9 cellular contexts compared by ENCODE assay signal in the genomic region with DNA sequence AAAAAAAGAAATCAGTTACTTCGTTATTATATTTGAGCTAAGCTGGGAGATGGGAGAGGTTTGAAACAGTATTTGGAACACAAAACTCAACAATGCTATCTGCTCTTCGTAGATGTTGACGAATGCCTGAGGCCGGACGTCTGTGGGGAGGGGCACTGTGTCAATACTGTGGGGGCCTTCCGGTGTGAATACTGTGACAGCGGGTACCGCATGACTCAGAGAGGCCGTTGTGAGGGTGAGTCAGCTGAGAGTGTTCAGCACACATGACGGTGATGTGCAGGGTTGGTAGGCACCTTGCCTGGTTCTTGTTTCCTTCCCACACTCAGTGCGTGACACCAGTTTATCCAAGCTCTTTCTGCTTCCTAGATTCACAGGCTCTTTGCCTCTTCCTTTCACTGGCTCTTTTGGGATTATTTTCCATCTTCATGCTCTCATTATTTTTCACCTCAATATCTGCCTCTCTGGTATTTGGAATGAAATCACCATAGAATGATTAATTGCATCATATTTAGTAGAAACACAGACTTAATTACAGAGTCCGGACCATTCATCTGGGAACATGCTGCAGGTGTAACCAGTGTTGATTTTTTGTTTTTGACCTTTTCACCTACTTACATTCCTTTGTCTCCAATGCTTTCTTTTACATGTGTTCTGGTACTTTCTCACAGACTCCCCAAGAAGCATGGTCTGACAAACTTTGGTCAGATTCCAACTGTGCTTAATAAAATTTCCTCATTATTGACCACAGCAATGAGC.
A peak's percentile ranks its signal among the peaks of the same experiment; 100 is the strongest.
DNase-seq lines count a peak whose midpoint lies in the region; ATAC-seq and TF ChIP-seq lines count a peak whose summit lies in the region.
"Had no signal": no experiment of that assay in that cellular context is flagged by ENCODE, and none has a peak within 500 bp of the region (broad histone marks: within the 10 kb centered on the region; RNA-seq: fewer than 3 reads in every experiment).

No MANE protein-coding gene starts in this region.

- H3K4me1 Mint-ChIP-seq in activated naive CD8-positive, alpha-beta T cell treated with anti-CD3 and anti-CD28 coated beads, Interleukin-2, amount 50 U/mL, for 24 hours, result peaks cover 17% of the 10 kb centered on the region
- peaks cover 5% of the 10 kb centered on the region for H3K4me1 Mint-ChIP-seq in activated naive CD8-positive, alpha-beta T cell treated with anti-CD3 and anti-CD28 coated beads for 36 hours
- H3K4me1 Mint-ChIP-seq in activated T-cell treated with anti-CD3 and anti-CD28 coated beads, Interleukin-2, amount 50 U/mL, for 72 hours (ENCODE audit: low read depth), result peaks cover 27% of the 10 kb centered on the region

- H3K4me1 ChIP-seq in hepatocyte (ENCODE audit: insufficient read depth) (no peaks in the 10 kb centered on the region), tibial artery (peaks cover 0 to 65% (median 23%) of the 10 kb centered on the region in 4 donors)
- H3K4me1 ChIP-seq: right lobe of liver had no signal

- H3K27me3 ChIP-seq in hepatocyte (no peaks in the 10 kb centered on the region), tibial artery (no peaks in the 10 kb centered on the region)
- H3K27me3 ChIP-seq: right lobe of liver had no signal

- no peaks in the 10 kb centered on the region for H3K9me3 ChIP-seq in hepatocyte (ENCODE audit: low read depth)
- H3K9me3 ChIP-seq in tibial artery, result no peaks in the 10 kb centered on the region
- H3K9me3 ChIP-seq: right lobe of liver had no signal

- peak; percentile 65 for ATAC-seq in activated naive CD8-positive, alpha-beta T cell treated with anti-CD3 and anti-CD28 coated beads, Interleukin-2, amount 50 U/mL, for 24 hours
- peak; percentile 79 to 93 for ATAC-seq in activated T-cell treated with anti-CD3 and anti-CD28 coated beads, Interleukin-2, amount 50 U/mL, for 72 hours (replicated peaks in 1 of 2)
- no peak for ATAC-seq in HG03135 (IDR thresholded peaks at IDR 0.05; ENCODE audit: unreplicated experiment)
- ATAC-seq in HG03280 (IDR thresholded peaks at IDR 0.05; ENCODE audit: unreplicated experiment), result no peak

- TF ChIP-seq CTCF in hepatocyte (IDR thresholded peaks at IDR 0.05; ENCODE audit: poor library complexity) (no peak), tibial artery (IDR thresholded peaks at IDR 0.05) (no peak)

- no peak overlapping the region for H3K4me3 Mint-ChIP-seq in activated naive CD8-positive, alpha-beta T cell treated with anti-CD3 and anti-CD28 coated beads, Interleukin-2, amount 50 U/mL, for 24 hours
- no peak overlapping the region for H3K4me3 Mint-ChIP-seq in activated naive CD8-positive, alpha-beta T cell treated with anti-CD3 and anti-CD28 coated beads for 36 hours
- H3K4me3 Mint-ChIP-seq in activated T-cell treated with anti-CD3 and anti-CD28 coated beads, Interleukin-2, amount 50 U/mL, for 72 hours, result peak overlapping the region in 1 of 2 donors; percentile 5

- intact Hi-C loops in tibial artery (cut with DNase I; ENCODE audit: low total_unique reads), result loop anchor here (10.0 kb wide), 1 partner anchor 51 kb away; no protein-coding TSS in a partner anchor

- 67% methylated on average over 12 of the region's 12 CpGs for WGBS in hepatocyte (ENCODE audit: low lambda C conversion rate, missing lambda C conversion rate)

- no peak overlapping the region for H3K4me3 ChIP-seq in hepatocyte
- H3K4me3 ChIP-seq in tibial artery, result no peak overlapping the region
- H3K4me3 ChIP-seq: right lobe of liver had no signal

- no peaks in the 10 kb centered on the region for H3K9me2 ChIP-seq in hepatocyte (replicated peaks; ENCODE audit: insufficient read depth)

- no peak overlapping the region for H3K4me2 ChIP-seq in hepatocyte

- H3K36me3 ChIP-seq in hepatocyte (replicated peaks; ENCODE audit: insufficient read depth, low read depth) (no peaks in the 10 kb centered on the region), tibial artery (peaks cover 10 to 43% (median 38%) of the 10 kb centered on the region in 3 donors)
- H3K36me3 ChIP-seq: right lobe of liver had no signal

- no peaks in the 10 kb centered on the region for H3K79me2 ChIP-seq in hepatocyte

- no peaks in the 10 kb centered on the region for H3K36me3 Mint-ChIP-seq in activated naive CD8-positive, alpha-beta T cell treated with anti-CD3 and anti-CD28 coated beads, Interleukin-2, amount 50 U/mL, for 24 hours (ENCODE audit: low read depth)
- H3K36me3 Mint-ChIP-seq in activated naive CD8-positive, alpha-beta T cell treated with anti-CD3 and anti-CD28 coated beads for 36 hours, result no peaks in the 10 kb centered on the region
- H3K36me3 Mint-ChIP-seq in activated T-cell treated with anti-CD3 and anti-CD28 coated beads, Interleukin-2, amount 50 U/mL, for 72 hours (ENCODE audit: insufficient read depth in 2 of 2), result no peaks in the 10 kb centered on the region

- H2AFZ ChIP-seq in hepatocyte, result no peak overlapping the region

- H3K27ac ChIP-seq in hepatocyte (peak overlapping the region; percentile 67), tibial artery (peak overlapping the region; percentile 90 to 92)
- H3K27ac ChIP-seq: right lobe of liver had no signal

- no peaks in the 10 kb centered on the region for H3K9me3 Mint-ChIP-seq in activated naive CD8-positive, alpha-beta T cell treated with anti-CD3 and anti-CD28 coated beads, Interleukin-2, amount 50 U/mL, for 24 hours
- H3K9me3 Mint-ChIP-seq in activated naive CD8-positive, alpha-beta T cell treated with anti-CD3 and anti-CD28 coated beads for 36 hours, result no peaks in the 10 kb centered on the region
- no peaks in the 10 kb centered on the region for H3K9me3 Mint-ChIP-seq in activated T-cell treated with anti-CD3 and anti-CD28 coated beads, Interleukin-2, amount 50 U/mL, for 72 hours

- H4K20me1 ChIP-seq in hepatocyte (ENCODE audit: insufficient read depth, poor library complexity, severe bottlenecking), result no peaks in the 10 kb centered on the region

- no peak for DNase-seq in activated naive CD8-positive, alpha-beta T cell treated with anti-CD3 and anti-CD28 coated beads, Interleukin-2, amount 50 U/mL, for 24 hours
- no peak for DNase-seq in activated naive CD8-positive, alpha-beta T cell treated with anti-CD3 and anti-CD28 coated beads for 36 hours
- DNase-seq in activated T-cell treated with anti-CD3 and anti-CD28 coated beads, Interleukin-2, amount 50 U/mL, for 72 hours, result peak; percentile 50 to 56
- DNase-seq in hepatocyte (ENCODE audit: low spot score) (peak; percentile 78), tibial artery (peak; percentile 78 to 91), SIG-M5 treated with dmso at 0.1 percent for 504 hours (lab: John Stamatoyannopoulos, UW; ENCODE audit: unreplicated experiment) (no peak)
- DNase-seq: right lobe of liver had no signal

- H3K27ac Mint-ChIP-seq in activated naive CD8-positive, alpha-beta T cell treated with anti-CD3 and anti-CD28 coated beads, Interleukin-2, amount 50 U/mL, for 24 hours, result no peak overlapping the region
- H3K27ac Mint-ChIP-seq in activated naive CD8-positive, alpha-beta T cell treated with anti-CD3 and anti-CD28 coated beads for 36 hours, result no peak overlapping the region
- no peak overlapping the region for H3K27ac Mint-ChIP-seq in activated T-cell treated with anti-CD3 and anti-CD28 coated beads, Interleukin-2, amount 50 U/mL, for 72 hours

- no peaks in the 10 kb centered on the region for H3K27me3 Mint-ChIP-seq in activated naive CD8-positive, alpha-beta T cell treated with anti-CD3 and anti-CD28 coated beads, Interleukin-2, amount 50 U/mL, for 24 hours
- H3K27me3 Mint-ChIP-seq in activated naive CD8-positive, alpha-beta T cell treated with anti-CD3 and anti-CD28 coated beads for 36 hours, result peaks cover 15% of the 10 kb centered on the region
- peaks cover 20% of the 10 kb centered on the region for H3K27me3 Mint-ChIP-seq in activated T-cell treated with anti-CD3 and anti-CD28 coated beads, Interleukin-2, amount 50 U/mL, for 72 hours (ENCODE audit: low read depth)

Comparison
In these comparisons a context has a peak if more than half of its experiments do, and no peak if none do; other contexts are left out.
1. ATAC-seq: peak in activated naive CD8-positive, alpha-beta T cell treated with anti-CD3 and anti-CD28 coated beads, Interleukin-2, amount 50 U/mL, for 24 hours (single experiment) and activated T-cell treated with anti-CD3 and anti-CD28 coated beads, Interleukin-2, amount 50 U/mL, for 72 hours (2 of 2); none in HG03135 (single experiment) and HG03280 (single experiment).
2. DNase-seq: peak in activated T-cell treated with anti-CD3 and anti-CD28 coated beads, Interleukin-2, amount 50 U/mL, for 72 hours (2 of 2), hepatocyte (single experiment) and tibial artery (2 of 2); none in activated naive CD8-positive, alpha-beta T cell treated with anti-CD3 and anti-CD28 coated beads, Interleukin-2, amount 50 U/mL, for 24 hours (single experiment), activated naive CD8-positive, alpha-beta T cell treated with anti-CD3 and anti-CD28 coated beads for 36 hours (single experiment) and SIG-M5 treated with dmso at 0.1 percent for 504 hours (single experiment).